1 cellular context compared by ENCODE assay signal in genomic region chr1:37720231-37721130, GRCh38.
TF ChIP-seq lines count a peak whose summit lies in the region.

No MANE protein-coding gene starts in this region.

TF ChIP-seq in HepG2, 621 proteins besides CTCF, POLR2A, EP300 and RAD21:
- TF ChIP-seq ISX (CRISPR knock-in tag; conservative IDR thresholded peaks at IDR 0.05) (no peak), ETV6 (CRISPR knock-in tag; conservative IDR thresholded peaks at IDR 0.05) (no peak), ZNF768 (CRISPR knock-in tag; IDR thresholded peaks at IDR 0.05) (peak; percentile 28; the same call in 1 of the 2 replicates)
